18 cellular contexts compared by ENCODE assay signal in genomic region chr1:198128528-198128927, GRCh38.
"Had no signal": no experiment of that assay in that cellular context is flagged by ENCODE, and none has a peak within 500 bp of the region (broad histone marks: within the 10 kb centered on the region; RNA-seq: fewer than 3 reads in every experiment).

No MANE protein-coding gene starts in this region.

- H3K27ac Mint-ChIP-seq: activated naive CD8-positive, alpha-beta T cell treated with anti-CD3 and anti-CD28 coated beads, Interleukin-2, amount 10 ng/mL, durations not matched to agents 7 days and 5 days; dendritic cell treated with granulocyte-macrophage colony-stimulating factor and Interleukin-4, amounts not matched to agents 40 ng/mL and 50 ng/mL, for 4 days; natural killer cell had no signal

- H3K4me1 ChIP-seq: esophagus muscularis mucosa, pancreas had no signal

- H3K9me3 ChIP-seq: esophagus muscularis mucosa, lower lobe of right lung, pancreas, tibial artery had no signal

- ATAC-seq: lower lobe of right lung; natural killer cell; pancreas; sciatic nerve; stimulated activated memory B cell treated with anti-CD40 and anti-IgM and Interleukin-4, amounts not matched to agents 10 μg/mL and 1 μg/mL and 100 μg/mL, for 72 hours had no signal

- H3K4me3 ChIP-seq: esophagus muscularis mucosa, lower lobe of right lung, pancreas, tibial artery had no signal

- H3K36me3 ChIP-seq: brain microvascular endothelial cell, esophagus muscularis mucosa, lower lobe of right lung, tibial artery had no signal

- H3K27me3 Mint-ChIP-seq: activated naive CD8-positive, alpha-beta T cell treated with anti-CD3 and anti-CD28 coated beads, Interleukin-2, amount 10 ng/mL, durations not matched to agents 7 days and 5 days; dendritic cell treated with granulocyte-macrophage colony-stimulating factor and Interleukin-4, amounts not matched to agents 40 ng/mL and 50 ng/mL, for 4 days; stimulated activated memory B cell treated with anti-CD40 and anti-IgM and Interleukin-4, amounts not matched to agents 10 μg/mL and 1 μg/mL and 100 μg/mL, for 72 hours had no signal

- H3K4me3 Mint-ChIP-seq: activated naive CD8-positive, alpha-beta T cell treated with anti-CD3 and anti-CD28 coated beads, Interleukin-2, amount 10 ng/mL, durations not matched to agents 7 days and 5 days; dendritic cell treated with granulocyte-macrophage colony-stimulating factor and Interleukin-4, amounts not matched to agents 40 ng/mL and 50 ng/mL, for 4 days; natural killer cell; stimulated activated memory B cell treated with anti-CD40 and anti-IgM and Interleukin-4, amounts not matched to agents 10 μg/mL and 1 μg/mL and 100 μg/mL, for 72 hours had no signal

- H3K4me1 Mint-ChIP-seq: natural killer cell had no signal

- FAIRE-seq: pancreas had no signal

- H3K36me3 Mint-ChIP-seq: activated naive CD8-positive, alpha-beta T cell treated with anti-CD3 and anti-CD28 coated beads, Interleukin-2, amount 10 ng/mL, durations not matched to agents 7 days and 5 days; natural killer cell; stimulated activated memory B cell treated with anti-CD40 and anti-IgM and Interleukin-4, amounts not matched to agents 10 μg/mL and 1 μg/mL and 100 μg/mL, for 72 hours had no signal

- H3K9me3 Mint-ChIP-seq: dendritic cell treated with granulocyte-macrophage colony-stimulating factor and Interleukin-4, amounts not matched to agents 40 ng/mL and 50 ng/mL, for 4 days; natural killer cell; stimulated activated memory B cell treated with anti-CD40 and anti-IgM and Interleukin-4, amounts not matched to agents 10 μg/mL and 1 μg/mL and 100 μg/mL, for 72 hours had no signal

- H3K27ac ChIP-seq: brain microvascular endothelial cell, esophagus muscularis mucosa, lower lobe of right lung, pancreas, tibial artery had no signal

- H3K27me3 ChIP-seq: brain microvascular endothelial cell, esophagus muscularis mucosa, pancreas, tibial artery had no signal

- DNase-seq: activated naive CD4-positive, alpha-beta T cell; activated naive CD8-positive, alpha-beta T cell treated with anti-CD3 and anti-CD28 coated beads, Interleukin-2, amount 10 ng/mL, durations not matched to agents 7 days and 5 days; aorta; brain microvascular endothelial cell; effector CD8-positive, alpha-beta T cell; glutamatergic neuron; hippocampal formation; islet precursor cell; lower lobe of right lung; natural killer cell; pancreas; stimulated activated CD4-positive, alpha-beta T cell treated with anti-CD3 and anti-CD28 coated beads, Interleukin-4, amount 100 ng/mL, for 24 hours; T1000; tibial artery had no signal
